Comparison of ENCODE assay signal across 32 cellular contexts in the genomic region with DNA sequence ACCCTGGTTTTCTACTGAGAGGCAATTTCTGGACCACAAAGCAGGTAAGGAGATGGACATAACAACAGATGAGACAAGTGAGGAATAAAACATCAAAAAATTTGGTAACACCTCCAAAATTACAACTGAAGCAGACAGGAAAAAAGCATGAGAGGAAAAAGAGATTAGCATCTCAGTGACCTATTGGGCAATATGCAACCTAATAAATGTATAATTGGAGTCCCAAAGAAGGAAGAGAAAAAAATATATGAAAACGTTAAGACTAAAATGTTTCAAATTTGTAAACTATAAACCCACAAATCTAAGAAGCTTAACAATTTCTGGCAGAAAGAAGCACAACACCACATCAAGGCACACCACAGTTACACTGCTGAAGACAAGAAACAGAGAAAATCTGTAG.
"Had no signal": no experiment of that assay in that cellular context is flagged by ENCODE, and none has a peak within 500 bp of the region (broad histone marks: within the 10 kb centered on the region; RNA-seq: fewer than 3 reads in every experiment).

No MANE protein-coding gene starts in this region.

- H3K27ac ChIP-seq: adrenal gland, body of pancreas, brain microvascular endothelial cell, breast epithelium, VCaP had no signal

- H3K36me3 ChIP-seq: adrenal gland, brain microvascular endothelial cell, breast epithelium had no signal

- H3K4me1 Mint-ChIP-seq: activated B cell treated with CpG ODN at 0.5 μM for 24 hours; activated CD4-positive, alpha-beta T cell treated with anti-CD3 and anti-CD28 coated beads, Interleukin-2, amount 10 ng/mL, durations not matched to agents 24 days and 14 days; T-cell; T-helper 17 cell had no signal

- H3K4me3 Mint-ChIP-seq: activated B cell treated with CpG ODN at 0.5 μM for 24 hours; activated CD4-positive, alpha-beta memory T cell treated with anti-CD3 and anti-CD28 coated beads for 36 hours; activated CD4-positive, alpha-beta T cell treated with anti-CD3 and anti-CD28 coated beads, Interleukin-2, amount 10 ng/mL, durations not matched to agents 24 days and 14 days; activated CD8-positive, alpha-beta T cell treated with anti-CD3 and anti-CD28 coated beads for 36 hours; activated naive CD4-positive, alpha-beta T cell treated with anti-CD3 and anti-CD28 coated beads for 36 hours; activated T-cell treated with anti-CD3 and anti-CD28 coated beads, Interleukin-2, amount 50 U/mL, for 4 hours; activated T-cell treated with anti-CD3 and anti-CD28 coated beads, Interleukin-2, amount 50 U/mL, for 72 hours; activated T-helper 1 cell treated with anti-CD3 and anti-CD28 coated beads, Interleukin-12 subunit alpha, Interleukin-12 subunit beta, Interleukin-2, Interleukin-4 antibody, amounts not matched to agents 30 ng/mL and 10 ng/mL and 1 ng/mL, durations not matched to agents 14 hours and 24 hours and 36 hours; activated T-helper 17 cell treated with anti-CD3 and anti-CD28 coated beads, Interleukin-2, amount 50 U/mL, for 72 hours; T-cell; T-helper 17 cell had no signal

- H3K4me1 ChIP-seq: adrenal gland, body of pancreas, breast epithelium had no signal

- H3K27me3 ChIP-seq: adrenal gland, body of pancreas, brain microvascular endothelial cell, breast epithelium had no signal

- ATAC-seq: activated CD8-positive, alpha-beta T cell treated with anti-CD3 and anti-CD28 coated beads for 36 hours; activated naive CD4-positive, alpha-beta T cell treated with anti-CD3 and anti-CD28 coated beads, Interleukin-2, amount 50 U/mL, for 72 hours; activated T-cell treated with anti-CD3 and anti-CD28 coated beads, Interleukin-2, amount 50 U/mL, for 4 hours; activated T-cell treated with anti-CD3 and anti-CD28 coated beads, Interleukin-2, amount 50 U/mL, for 72 hours; activated T-helper 17 cell treated with anti-CD3 and anti-CD28 coated beads, Interleukin-2, amount 50 U/mL, for 72 hours; body of pancreas; T-cell; T-helper 17 cell had no signal

- H3K9me3 Mint-ChIP-seq: activated CD4-positive, alpha-beta memory T cell treated with anti-CD3 and anti-CD28 coated beads for 36 hours; activated T-cell treated with anti-CD3 and anti-CD28 coated beads, Interleukin-2, amount 50 U/mL, for 4 hours; activated T-helper 17 cell treated with anti-CD3 and anti-CD28 coated beads, Interleukin-2, amount 50 U/mL, for 72 hours had no signal

- DNase-seq: activated B cell treated with CpG ODN at 0.5 μM for 24 hours; activated CD4-positive, alpha-beta memory T cell treated with anti-CD3 and anti-CD28 coated beads for 36 hours; activated CD4-positive, alpha-beta T cell treated with anti-CD3 and anti-CD28 coated beads for 4 hours; activated CD4-positive, alpha-beta T cell treated with anti-CD3 and anti-CD28 coated beads, Interleukin-2, amount 10 ng/mL, durations not matched to agents 24 days and 14 days; activated CD4-positive, alpha-beta T cell treated with anti-CD3 and anti-CD28 coated beads, Interleukin-2, amount 50 U/mL, for 1 hour; activated CD4-positive, alpha-beta T cell treated with anti-CD3 and anti-CD28 coated beads, Interleukin-2, amount 50 U/mL, for 4 hours; activated CD4-positive, CD25-positive, alpha-beta regulatory T cell treated with anti-CD3 and anti-CD28 coated beads, Interleukin-2, amount 50 U/mL, for 72 hours; activated CD8-positive, alpha-beta memory T cell treated with anti-CD3 and anti-CD28 coated beads, Interleukin-2, amount 50 U/mL, for 4 hours; activated CD8-positive, alpha-beta T cell treated with anti-CD3 and anti-CD28 coated beads for 36 hours; activated effector memory CD4-positive, alpha-beta T cell treated with anti-CD3 and anti-CD28 coated beads, Interleukin-2, amount 50 U/mL, for 16 hours; activated gamma-delta T cell treated with Interleukin-2 at 50 U/mL for 16 hours; activated naive CD4-positive, alpha-beta T cell; activated naive CD4-positive, alpha-beta T cell treated with anti-CD3 and anti-CD28 coated beads for 36 hours; activated naive CD4-positive, alpha-beta T cell treated with anti-CD3 and anti-CD28 coated beads, Interleukin-2, amount 50 U/mL, for 16 hours; activated T-cell treated with anti-CD3 and anti-CD28 coated beads for 4 hours; activated T-cell treated with anti-CD3 and anti-CD28 coated beads, Interleukin-2, amount 50 U/mL, for 1 hour; activated T-cell treated with anti-CD3 and anti-CD28 coated beads, Interleukin-2, amount 50 U/mL, for 4 hours; activated T-cell treated with anti-CD3 and anti-CD28 coated beads, Interleukin-2, amount 50 U/mL, for 72 hours; adrenal gland; amniotic stem cell; aorta; body of pancreas; brain microvascular endothelial cell; central memory CD4-positive, alpha-beta T cell; T-cell; T-helper 17 cell; T1000 had no signal

- H3K27me3 Mint-ChIP-seq: activated B cell treated with CpG ODN at 0.5 μM for 24 hours; activated CD4-positive, alpha-beta memory T cell treated with anti-CD3 and anti-CD28 coated beads for 36 hours; activated CD4-positive, alpha-beta T cell treated with anti-CD3 and anti-CD28 coated beads, Interleukin-2, amount 10 ng/mL, durations not matched to agents 24 days and 14 days; activated CD8-positive, alpha-beta T cell treated with anti-CD3 and anti-CD28 coated beads for 36 hours; activated T-helper 17 cell treated with anti-CD3 and anti-CD28 coated beads, Interleukin-2, amount 50 U/mL, for 72 hours; T-cell; T-helper 17 cell had no signal

- H3K9me3 ChIP-seq: adrenal gland, body of pancreas had no signal

- H3K4me3 ChIP-seq: adrenal gland, body of pancreas, breast epithelium had no signal

- H3K27ac Mint-ChIP-seq: activated B cell treated with CpG ODN at 0.5 μM for 24 hours; activated CD4-positive, alpha-beta memory T cell treated with anti-CD3 and anti-CD28 coated beads for 36 hours; activated CD4-positive, alpha-beta T cell treated with anti-CD3 and anti-CD28 coated beads, Interleukin-2, amount 10 ng/mL, durations not matched to agents 24 days and 14 days; activated CD8-positive, alpha-beta T cell treated with anti-CD3 and anti-CD28 coated beads for 36 hours; activated naive CD4-positive, alpha-beta T cell treated with anti-CD3 and anti-CD28 coated beads for 36 hours; activated T-cell treated with anti-CD3 and anti-CD28 coated beads, Interleukin-2, amount 50 U/mL, for 72 hours; activated T-helper 1 cell treated with anti-CD3 and anti-CD28 coated beads, Interleukin-12 subunit alpha, Interleukin-12 subunit beta, Interleukin-2, Interleukin-4 antibody, amounts not matched to agents 30 ng/mL and 10 ng/mL and 1 ng/mL, durations not matched to agents 14 hours and 24 hours and 36 hours; activated T-helper 17 cell treated with anti-CD3 and anti-CD28 coated beads, Interleukin-2, amount 50 U/mL, for 72 hours; T-cell; T-helper 17 cell had no signal
